In the genomic region with DNA sequence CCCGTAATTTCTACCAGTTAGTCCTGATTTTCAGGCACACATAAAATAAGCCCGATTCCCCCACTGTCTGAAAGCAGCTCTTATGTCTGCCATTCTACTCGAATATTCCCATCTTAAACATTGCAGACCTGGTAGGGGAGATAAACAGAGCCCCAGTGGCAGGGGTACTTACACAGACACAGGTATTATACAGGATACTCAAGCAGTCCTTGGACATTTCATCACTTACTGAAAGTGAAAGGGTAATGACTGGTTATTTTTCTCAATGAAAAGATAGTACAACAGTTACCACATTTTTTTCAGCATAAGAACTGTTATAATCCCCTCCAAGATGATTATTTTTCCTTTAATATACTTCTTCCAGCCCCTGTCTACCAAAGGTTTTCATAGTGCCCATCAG, we compare ENCODE assay signal across 23 cellular contexts. TPM values are rescaled to one million over a fixed set of nuclear protein-coding genes. Genes with fewer than 3 reads are reported as not detected.
DNase-seq lines count a peak whose midpoint lies in the region; ATAC-seq and TF ChIP-seq lines count a peak whose summit lies in the region.
"Had no signal": no experiment of that assay in that cellular context is flagged by ENCODE, and none has a peak within 500 bp of the region (broad histone marks: within the 10 kb centered on the region; RNA-seq: fewer than 3 reads in every experiment).

No MANE protein-coding gene starts in this region.

- H3K4me1 ChIP-seq in GM23338 (ENCODE audit: insufficient read depth): no peaks in the 10 kb centered on the region

- H3K4me2 ChIP-seq in GM23338: no peak overlapping the region

- H4K20me1 ChIP-seq in GM23338 (replicated peaks; ENCODE audit: insufficient read depth): peaks cover 16% of the 10 kb centered on the region; the same call in 1 of the 2 replicates

- DNase-seq in activated T-cell treated with anti-CD3 and anti-CD28 coated beads, Interleukin-2, amount 50 U/mL, for 72 hours: no peak
- DNase-seq in activated T-cell treated with anti-CD3 and anti-CD28 coated beads for 4 hours: no peak
- no peak for DNase-seq in GM23338 (ENCODE audit: low spot score)
- DNase-seq in activated naive CD8-positive, alpha-beta T cell treated with anti-CD3 and anti-CD28 coated beads, Interleukin-2, amount 10 ng/mL, durations not matched to agents 7 days and 5 days: no peak
- DNase-seq in stimulated activated effector memory CD8-positive, alpha-beta T cell treated with anti-CD3 and anti-CD28 coated beads, Interleukin-12 subunit alpha, Interleukin-12 subunit beta, amount 100 ng/mL, for 72 hours (ENCODE audit: low spot score in 2 of 2): no peak
- no peak for DNase-seq in posterior cingulate gyrus
- no peak for DNase-seq in mesenteric fat pad (ENCODE audit: low spot score)
- DNase-seq in SIG-M5 (lab: John Stamatoyannopoulos, UW): no peak
- DNase-seq: brain microvascular endothelial cell; DMS153; GF-D8; HCEC 1CT; IMR-90; kidney; naive thymus-derived CD8-positive, alpha-beta T cell; NCI-H1436; NCI-H2171; NCI-H526 treated with DMSO at 0.1 percent for 48 hours; SHP77; stimulated activated CD4-positive, alpha-beta T cell treated with anti-CD3 and anti-CD28 coated beads, Interleukin-2, amount 100 ng/mL, for 24 hours had no signal

- intact Hi-C loops in posterior cingulate gyrus (cut with DNase I): no loop called here

- H2AFZ ChIP-seq in GM23338: no peak overlapping the region

- H3K27me3 Mint-ChIP-seq in activated T-cell treated with anti-CD3 and anti-CD28 coated beads, Interleukin-2, amount 50 U/mL, for 72 hours (ENCODE audit: low read depth): no peaks in the 10 kb centered on the region
- peaks cover 2% of the 10 kb centered on the region for H3K27me3 Mint-ChIP-seq in GM23338 (ENCODE audit: insufficient read depth, low read depth, poor library complexity)
- no peaks in the 10 kb centered on the region for H3K27me3 Mint-ChIP-seq in activated naive CD8-positive, alpha-beta T cell treated with anti-CD3 and anti-CD28 coated beads, Interleukin-2, amount 10 ng/mL, durations not matched to agents 7 days and 5 days
- H3K27me3 Mint-ChIP-seq: dendritic cell treated with granulocyte-macrophage colony-stimulating factor and Interleukin-4, amounts not matched to agents 40 ng/mL and 50 ng/mL, for 4 days; naive thymus-derived CD8-positive, alpha-beta T cell had no signal

- H3K79me2 ChIP-seq in GM23338 (replicated peaks; ENCODE audit: insufficient read depth): peaks cover 23% of the 10 kb centered on the region

- no peaks in the 10 kb centered on the region for H3K9me2 ChIP-seq in GM23338 (ENCODE audit: insufficient read depth)

- POLR2A ChIA-PET in activated naive CD8-positive, alpha-beta T cell treated with anti-CD3 and anti-CD28 coated beads, Interleukin-2, amount 10 ng/mL, durations not matched to agents 7 days and 5 days (lab: Charles Lee): no interaction called here

- H3K4me3 Mint-ChIP-seq in activated T-cell treated with anti-CD3 and anti-CD28 coated beads, Interleukin-2, amount 50 U/mL, for 72 hours: peak overlapping the region; percentile 71 to 84
- no peak overlapping the region for H3K4me3 Mint-ChIP-seq in GM23338
- H3K4me3 Mint-ChIP-seq in activated naive CD8-positive, alpha-beta T cell treated with anti-CD3 and anti-CD28 coated beads, Interleukin-2, amount 10 ng/mL, durations not matched to agents 7 days and 5 days: peak overlapping the region; percentile 75
- H3K4me3 Mint-ChIP-seq in stimulated activated effector memory CD8-positive, alpha-beta T cell treated with anti-CD3 and anti-CD28 coated beads, Interleukin-12 subunit alpha, Interleukin-12 subunit beta, amount 100 ng/mL, for 72 hours: no peak overlapping the region
- H3K4me3 Mint-ChIP-seq: dendritic cell treated with granulocyte-macrophage colony-stimulating factor and Interleukin-4, amounts not matched to agents 40 ng/mL and 50 ng/mL, for 4 days had no signal

- peaks cover 9 to 39% of the 10 kb centered on the region in 2 donors for H3K36me3 Mint-ChIP-seq in activated T-cell treated with anti-CD3 and anti-CD28 coated beads, Interleukin-2, amount 50 U/mL, for 72 hours (ENCODE audit: insufficient read depth in 2 of 2)
- peaks cover 4% of the 10 kb centered on the region for H3K36me3 Mint-ChIP-seq in GM23338 (ENCODE audit: low read depth)
- peaks cover 56% of the 10 kb centered on the region for H3K36me3 Mint-ChIP-seq in activated naive CD8-positive, alpha-beta T cell treated with anti-CD3 and anti-CD28 coated beads, Interleukin-2, amount 10 ng/mL, durations not matched to agents 7 days and 5 days
- peaks cover 79% of the 10 kb centered on the region for H3K36me3 Mint-ChIP-seq in stimulated activated effector memory CD8-positive, alpha-beta T cell treated with anti-CD3 and anti-CD28 coated beads, Interleukin-12 subunit alpha, Interleukin-12 subunit beta, amount 100 ng/mL, for 72 hours

- H3K4me1 Mint-ChIP-seq in activated T-cell treated with anti-CD3 and anti-CD28 coated beads, Interleukin-2, amount 50 U/mL, for 72 hours (ENCODE audit: low read depth): peaks cover 41% of the 10 kb centered on the region
- peaks cover 10% of the 10 kb centered on the region; the same call in 1 of the 3 replicates for H3K4me1 Mint-ChIP-seq in GM23338
- peaks cover 29% of the 10 kb centered on the region for H3K4me1 Mint-ChIP-seq in activated naive CD8-positive, alpha-beta T cell treated with anti-CD3 and anti-CD28 coated beads, Interleukin-2, amount 10 ng/mL, durations not matched to agents 7 days and 5 days
- peaks cover 41% of the 10 kb centered on the region for H3K4me1 Mint-ChIP-seq in stimulated activated effector memory CD8-positive, alpha-beta T cell treated with anti-CD3 and anti-CD28 coated beads, Interleukin-12 subunit alpha, Interleukin-12 subunit beta, amount 100 ng/mL, for 72 hours

- ATAC-seq in activated T-cell treated with anti-CD3 and anti-CD28 coated beads, Interleukin-2, amount 50 U/mL, for 72 hours (replicated peaks in 1 of 2): no peak
- ATAC-seq in GM23338: no peak
- ATAC-seq in activated naive CD8-positive, alpha-beta T cell treated with anti-CD3 and anti-CD28 coated beads, Interleukin-2, amount 10 ng/mL, durations not matched to agents 7 days and 5 days (ENCODE audit: low read depth): peak; percentile 31
- ATAC-seq in stimulated activated effector memory CD8-positive, alpha-beta T cell treated with anti-CD3 and anti-CD28 coated beads, Interleukin-12 subunit alpha, Interleukin-12 subunit beta, amount 100 ng/mL, for 72 hours: no peak
- ATAC-seq: naive thymus-derived CD8-positive, alpha-beta T cell had no signal

- no peak for TF ChIP-seq CTCF in GM23338 (conservative IDR thresholded peaks at IDR 0.05; ENCODE audit: low read depth in 2 of 2)

- H3K36me3 ChIP-seq in GM23338 (ENCODE audit: insufficient read depth): peaks cover 12% of the 10 kb centered on the region; the same call in 1 of the 2 replicates

- H3K4me3 ChIP-seq in GM23338: no peak overlapping the region
- H3K4me3 ChIP-seq: BLaER1 treated with 17β-estradiol and CSF1 and Interleukin-3, amounts not matched to agents 10 nM and 100 nM had no signal

- H3K27me3 ChIP-seq in GM23338 (ENCODE audit: insufficient read depth): no peaks in the 10 kb centered on the region
- H3K27me3 ChIP-seq: BLaER1 treated with 17β-estradiol and CSF1 and Interleukin-3, amounts not matched to agents 10 nM and 100 nM; brain microvascular endothelial cell had no signal

- H3F3A ChIP-seq in GM23338 (replicated peaks; ENCODE audit: low read depth): no peaks in the 10 kb centered on the region

- no peaks in the 10 kb centered on the region for H3K9me3 Mint-ChIP-seq in activated T-cell treated with anti-CD3 and anti-CD28 coated beads, Interleukin-2, amount 50 U/mL, for 72 hours
- H3K9me3 Mint-ChIP-seq in GM23338: no peaks in the 10 kb centered on the region
- H3K9me3 Mint-ChIP-seq in activated naive CD8-positive, alpha-beta T cell treated with anti-CD3 and anti-CD28 coated beads, Interleukin-2, amount 10 ng/mL, durations not matched to agents 7 days and 5 days: peaks cover 3% of the 10 kb centered on the region
- peaks cover 3% of the 10 kb centered on the region for H3K9me3 Mint-ChIP-seq in stimulated activated effector memory CD8-positive, alpha-beta T cell treated with anti-CD3 and anti-CD28 coated beads, Interleukin-12 subunit alpha, Interleukin-12 subunit beta, amount 100 ng/mL, for 72 hours
- H3K9me3 Mint-ChIP-seq: dendritic cell treated with granulocyte-macrophage colony-stimulating factor and Interleukin-4, amounts not matched to agents 40 ng/mL and 50 ng/mL, for 4 days; naive thymus-derived CD8-positive, alpha-beta T cell had no signal

- peak overlapping the region; percentile 94 for H3K27ac Mint-ChIP-seq in activated T-cell treated with anti-CD3 and anti-CD28 coated beads, Interleukin-2, amount 50 U/mL, for 72 hours
- no peak overlapping the region for H3K27ac Mint-ChIP-seq in GM23338
- H3K27ac Mint-ChIP-seq in activated naive CD8-positive, alpha-beta T cell treated with anti-CD3 and anti-CD28 coated beads, Interleukin-2, amount 10 ng/mL, durations not matched to agents 7 days and 5 days: peak overlapping the region; percentile 98
- H3K27ac Mint-ChIP-seq in stimulated activated effector memory CD8-positive, alpha-beta T cell treated with anti-CD3 and anti-CD28 coated beads, Interleukin-12 subunit alpha, Interleukin-12 subunit beta, amount 100 ng/mL, for 72 hours: peak overlapping the region; percentile 81

- 0 out of 2 replicates have a peak overlapping the region, but pooled peaks have one; percentile 11 for H3K27ac ChIP-seq in GM23338 (ENCODE audit: low read depth)
- H3K27ac ChIP-seq: BLaER1 treated with 17β-estradiol and CSF1 and Interleukin-3, amounts not matched to agents 10 nM and 100 nM; brain microvascular endothelial cell; VCaP had no signal

TF ChIP-seq in GM23338, 12 proteins besides CTCF, POLR2A, EP300 and RAD21:
- TF ChIP-seq STAT1 (IDR thresholded peaks at IDR 0.05; ENCODE audit: unreplicated experiment): no peak

RNA-seq across cellular contexts. Expression of gene TRPC4AP, which starts 37.8 kb away (rescaled TPM):
- 10 to 100 TPM; 72.8 to 78.6 TPM for total RNA-seq in activated T-cell treated with anti-CD3 and anti-CD28 coated beads, Interleukin-2, amount 50 U/mL, for 72 hours
- 74.1 and 89.5 TPM in 2 replicates for total RNA-seq in GM23338 (2014; rRNA removed; shearing (Covaris generic))
- 47.5 and 48.8 TPM in 2 replicates for polyA plus RNA-seq in GM23338 (2016; fragmentation: Nextera tagmentation; extraction: Ambion mirVana)
- 10 to 100 TPM; 59.9 to 60.6 TPM for total RNA-seq in activated naive CD8-positive, alpha-beta T cell treated with anti-CD3 and anti-CD28 coated beads, Interleukin-2, amount 10 ng/mL, durations not matched to agents 7 days and 5 days
- total RNA-seq in mesenteric fat pad: 85.2 TPM

Comparison
In these comparisons a context has a peak if more than half of its experiments do, and no peak if none do; other contexts are left out.
1. H3K4me3 Mint-ChIP-seq: peak in activated T-cell treated with anti-CD3 and anti-CD28 coated beads, Interleukin-2, amount 50 U/mL, for 72 hours (2 of 2) and activated naive CD8-positive, alpha-beta T cell treated with anti-CD3 and anti-CD28 coated beads, Interleukin-2, amount 10 ng/mL, durations not matched to agents 7 days and 5 days (single experiment); none in GM23338 (single experiment) and stimulated activated effector memory CD8-positive, alpha-beta T cell treated with anti-CD3 and anti-CD28 coated beads, Interleukin-12 subunit alpha, Interleukin-12 subunit beta, amount 100 ng/mL, for 72 hours (single experiment).